8 cellular contexts compared by ENCODE assay signal in genomic region chr17:21127508-21128077, GRCh38. TPM values are rescaled to one million over a fixed set of nuclear protein-coding genes. Genes with fewer than 3 reads are reported as not detected.
DNase-seq lines count a peak whose midpoint lies in the region; ATAC-seq and TF ChIP-seq lines count a peak whose summit lies in the region.

No MANE protein-coding gene starts in this region.

- H3K36me3 ChIP-seq in SK-N-SH (replicated peaks in 1 of 2; ENCODE audit: control insufficient read depth in 1 of 2, insufficient read depth in 2 of 2, low read length in 1 of 2): no peaks in the 10 kb centered on the region
- no peaks in the 10 kb centered on the region for H3K36me3 ChIP-seq in subcutaneous abdominal adipose tissue (ENCODE audit: control insufficient read depth in 5 of 5, insufficient read depth in 5 of 5, low read length in 5 of 5)

- peak overlapping the region; percentile 93 to 95 for H3K27ac Mint-ChIP-seq in activated naive CD4-positive, alpha-beta T cell treated with anti-CD3 and anti-CD28 coated beads, Interleukin-2, amount 50 U/mL, for 72 hours
- H3K27ac Mint-ChIP-seq in immature natural killer cell: peak overlapping the region; percentile 96 to 98 (median 97)

- POLR2A ChIA-PET in SK-N-SH (lab: Yijun Ruan, JAX): interaction anchor here (0.9 kb wide), 1 partner anchor 125 kb away, joined by 3 read pairs; no protein-coding TSS in a partner anchor

- peak overlapping the region; percentile 95 to 99 (median 97) for H3K4me3 Mint-ChIP-seq in immature natural killer cell

- H3K4me2 ChIP-seq in SK-N-SH: peak overlapping the region; percentile 88

- CTCF ChIA-PET in SK-N-SH (lab: Yijun Ruan, JAX): interaction anchor here (0.6 to 7.0 kb wide), 12 partner anchors 9 to 392 kb away, joined by 3 to 91 read pairs (median 4); no protein-coding TSS in a partner anchor

- WGBS in SK-N-SH (ENCODE audit: low lambda C conversion rate): 26% methylated on average over 9 of the region's 9 CpGs

- H3F3A ChIP-seq in SK-N-SH (replicated peaks; ENCODE audit: insufficient read depth): no peaks in the 10 kb centered on the region

- TF ChIP-seq CTCF in SK-N-SH (IDR thresholded peaks at IDR 0.05): no peak

- H3K4me1 Mint-ChIP-seq in immature natural killer cell: peaks cover 34 to 36% of the 10 kb centered on the region in 2 donors

- peaks cover 4 to 8% of the 10 kb centered on the region in 2 experiments; a peak in 3 of 4 replicates for H3K4me1 ChIP-seq in SK-N-SH (ENCODE audit: control insufficient read depth in 1 of 2, insufficient read depth in 2 of 2, low read depth in 1 of 2, low read length in 1 of 2)
- H3K4me1 ChIP-seq in subcutaneous abdominal adipose tissue (ENCODE audit: control insufficient read depth in 5 of 5, insufficient read depth in 5 of 5, low read length in 5 of 5): peaks cover 3 to 41% (median 32%) of the 10 kb centered on the region in 5 donors

- peaks cover 5 to 16% (median 11%) of the 10 kb centered on the region in 3 donors for H3K27me3 Mint-ChIP-seq in immature natural killer cell (ENCODE audit: low read depth in 3 of 3)

- H3K79me2 ChIP-seq in SK-N-SH (ENCODE audit: insufficient read depth): peaks cover 26% of the 10 kb centered on the region

- ATAC-seq in SK-N-SH treated with all-trans-retinoic acid at 6 μM for 48 hours (no peak), HG03432 (IDR thresholded peaks at IDR 0.05; ENCODE audit: unreplicated experiment) (no peak)
- no peak for ATAC-seq in activated naive CD4-positive, alpha-beta T cell treated with anti-CD3 and anti-CD28 coated beads, Interleukin-2, amount 50 U/mL, for 72 hours

- no peak for TF ChIP-seq RAD21 in SK-N-SH (IDR thresholded peaks at IDR 0.05; ENCODE audit: low read length)

- DNase-seq in SK-N-SH (no peak), immature natural killer cell (no peak), NCI-H187 (lab: John Stamatoyannopoulos, UW) (no peak)
- no peak for DNase-seq in activated naive CD4-positive, alpha-beta T cell treated with anti-CD3 and anti-CD28 coated beads, Interleukin-2, amount 50 U/mL, for 72 hours (ENCODE audit: low spot score in 2 of 2)
- no peak for DNase-seq in stimulated activated CD4-positive, alpha-beta T cell treated with anti-CD3 and anti-CD28 coated beads, Interleukin-4, amount 100 ng/mL, for 4 hours

- H3K36me3 Mint-ChIP-seq in activated naive CD4-positive, alpha-beta T cell treated with anti-CD3 and anti-CD28 coated beads, Interleukin-2, amount 50 U/mL, for 72 hours: peaks cover 13 to 21% of the 10 kb centered on the region in 2 donors
- no peaks in the 10 kb centered on the region for H3K36me3 Mint-ChIP-seq in immature natural killer cell

- no peaks in the 10 kb centered on the region for H3K9me3 ChIP-seq in SK-N-SH
- H3K9me3 ChIP-seq in subcutaneous abdominal adipose tissue (ENCODE audit: control insufficient read depth in 5 of 5, low read length in 5 of 5): no peaks in the 10 kb centered on the region

- TF ChIP-seq EP300 in SK-N-SH (IDR thresholded peaks at IDR 0.05; ENCODE audit: borderline replicate concordance in 1 of 2, low read depth in 1 of 2, low read length in 1 of 2): no peak

- peak overlapping the region; percentile 68 to 76 for H3K4me3 ChIP-seq in SK-N-SH (ENCODE audit: low read depth in 2 of 2, low read length in 1 of 2)
- H3K4me3 ChIP-seq in subcutaneous abdominal adipose tissue (ENCODE audit: low read depth in 1 of 5, low read length in 5 of 5): peak overlapping the region; percentile 85 to 96 (median 88)

- no peaks in the 10 kb centered on the region for H3K9me2 ChIP-seq in SK-N-SH

- H3K9me3 Mint-ChIP-seq in activated naive CD4-positive, alpha-beta T cell treated with anti-CD3 and anti-CD28 coated beads, Interleukin-2, amount 50 U/mL, for 72 hours: no peaks in the 10 kb centered on the region
- H3K9me3 Mint-ChIP-seq in immature natural killer cell: no peaks in the 10 kb centered on the region

- H3K27ac ChIP-seq in SK-N-SH (ENCODE audit: low read depth in 2 of 2, low read length in 1 of 2) (peak overlapping the region; percentile 60 to 79; a peak in 2 of 4 replicates), subcutaneous abdominal adipose tissue (ENCODE audit: low read depth, low read length) (peak overlapping the region; percentile 93)

- no peaks in the 10 kb centered on the region for H4K20me1 ChIP-seq in SK-N-SH (ENCODE audit: insufficient read depth)

- no peaks in the 10 kb centered on the region for H3K27me3 ChIP-seq in SK-N-SH (ENCODE audit: insufficient read depth)
- peaks cover 0 to 3% (median 0%) of the 10 kb centered on the region in 5 donors for H3K27me3 ChIP-seq in subcutaneous abdominal adipose tissue (ENCODE audit: control insufficient read depth in 5 of 5, insufficient read depth in 4 of 5, low read length in 5 of 5)

- H3K9ac ChIP-seq in SK-N-SH: peak overlapping the region; percentile 72
- H3K9ac ChIP-seq in subcutaneous abdominal adipose tissue (ENCODE audit: low read length in 5 of 5): peak overlapping the region; percentile 82 to 98 (median 92)

- peak overlapping the region; percentile 93; the same call in 1 of the 2 replicates for H2AFZ ChIP-seq in SK-N-SH (ENCODE audit: low read depth)

TF ChIP-seq in SK-N-SH, 30 proteins besides CTCF, POLR2A, EP300 and RAD21:
- no peak for TF ChIP-seq MEF2A (IDR thresholded peaks at IDR 0.05; ENCODE audit: borderline replicate concordance, low read depth)
- TF ChIP-seq RXRA (IDR thresholded peaks at IDR 0.05; ENCODE audit: borderline replicate concordance, low read depth): no peak
- no peak for TF ChIP-seq GABPA (IDR thresholded peaks at IDR 0.05; ENCODE audit: low read depth)
- no peak for TF ChIP-seq GATA2 (CRISPR knock-in tag; IDR thresholded peaks at IDR 0.05)
- no peak for TF ChIP-seq POLR2AphosphoS5 (IDR thresholded peaks at IDR 0.05; ENCODE audit: low read depth, low read length)
- no peak for TF ChIP-seq IRF3 (IDR thresholded peaks at IDR 0.05; ENCODE audit: low read depth, low read length)
- no peak for TF ChIP-seq RCOR1 (IDR thresholded peaks at IDR 0.05; ENCODE audit: low read length)
- TF ChIP-seq CHD2 (IDR thresholded peaks at IDR 0.05; ENCODE audit: low read length, partially characterized antibody): no peak
- no peak for TF ChIP-seq FOSL2 (IDR thresholded peaks at IDR 0.05; ENCODE audit: borderline replicate concordance, low read depth)
- TF ChIP-seq ELF1 (IDR thresholded peaks at IDR 0.05): no peak
- TF ChIP-seq TAF1 (IDR thresholded peaks at IDR 0.05; ENCODE audit: borderline replicate concordance, low read depth, low read length): no peak
- no peak for TF ChIP-seq TCF12 (IDR thresholded peaks at IDR 0.05)

TF ChIP-seq in SK-N-SH treated with all-trans-retinoic acid at 6 μM for 48 hours, 23 proteins besides CTCF, POLR2A, EP300 and RAD21:
- TF ChIP-seq ZNF70 (CRISPR knock-in tag; IDR thresholded peaks at IDR 0.05) (no peak), RARB (CRISPR knock-in tag; IDR thresholded peaks at IDR 0.05) (no peak), CREB5 (CRISPR knock-in tag; IDR thresholded peaks at IDR 0.05; ENCODE audit: low read depth) (no peak), SNAI2 (CRISPR knock-in tag; IDR thresholded peaks at IDR 0.05) (no peak), PPARA (CRISPR knock-in tag; IDR thresholded peaks at IDR 0.05; ENCODE audit: borderline replicate concordance) (no peak), CSDC2 (CRISPR knock-in tag; IDR thresholded peaks at IDR 0.05) (no peak), ESRRG (CRISPR knock-in tag; IDR thresholded peaks at IDR 0.05) (no peak), GLIS3 (CRISPR knock-in tag; IDR thresholded peaks at IDR 0.05) (no peak), ISL1 (CRISPR knock-in tag; IDR thresholded peaks at IDR 0.05) (no peak), ZNF565 (CRISPR knock-in tag; conservative IDR thresholded peaks at IDR 0.05; ENCODE audit: low read depth) (no peak), ZFP30 (CRISPR knock-in tag; IDR thresholded peaks at IDR 0.05) (no peak), POU6F1 (CRISPR knock-in tag; IDR thresholded peaks at IDR 0.05; ENCODE audit: borderline replicate concordance, low read depth) (no peak), ARNTL (CRISPR knock-in tag; IDR thresholded peaks at IDR 0.05; ENCODE audit: borderline replicate concordance, low read depth) (no peak), ZFP3 (CRISPR knock-in tag; IDR thresholded peaks at IDR 0.05) (no peak), TOX (CRISPR knock-in tag; IDR thresholded peaks at IDR 0.05; ENCODE audit: borderline replicate concordance) (no peak)
TF ChIP-seq in SK-N-SH treated with all-trans-retinoic acid at 6 μM for 48 hours: peak in this region for 0.

RNA-seq across cellular contexts. Expression of gene DHRS7B, which starts 0.8 kb away (rescaled TPM):
- polyA plus RNA-seq in SK-N-SH (2012; rRNA removed) (17.8 and 24.2 TPM in 2 replicates), immature natural killer cell (10 to 100 TPM; 11.3 to 15.3 (median 12.9) TPM)
- polyA plus RNA-seq in SK-N-SH (2012; cell fraction: cytosol; rRNA removed): 9.8 and 11.1 TPM in 2 replicates
- 15.4 and 17.0 TPM in 2 replicates for polyA plus RNA-seq in SK-N-SH (2012; cell fraction: nucleus; rRNA removed)
- 10 to 100 TPM; 15.8 to 16.5 TPM for total RNA-seq in activated naive CD4-positive, alpha-beta T cell treated with anti-CD3 and anti-CD28 coated beads, Interleukin-2, amount 50 U/mL, for 72 hours
